In genomic region chr6:63640062-63640461, GRCh38 we compare ENCODE assay signal across 13 cellular contexts. TPM values are rescaled to one million over a fixed set of nuclear protein-coding genes. Genes with fewer than 3 reads are reported as not detected.
A peak's percentile ranks its signal among the peaks of the same experiment; 100 is the strongest.
DNase-seq lines count a peak whose midpoint lies in the region; ATAC-seq and TF ChIP-seq lines count a peak whose summit lies in the region.
"Had no signal": no experiment of that assay in that cellular context is flagged by ENCODE, and none has a peak within 500 bp of the region (broad histone marks: within the 10 kb centered on the region; RNA-seq: fewer than 3 reads in every experiment).

No MANE protein-coding gene starts in this region.

- intact Hi-C loops in head of caudate nucleus (cut with DNase I), result no loop called here

- no peak overlapping the region for H3K14ac ChIP-seq in trophoblast cell (ENCODE audit: low read length)

- no peak overlapping the region for H3K23ac ChIP-seq in trophoblast cell (ENCODE audit: low read length)

- H3K4me3 ChIP-seq in choroid plexus epithelial cell (ENCODE audit: low read depth, low read length) (no peak overlapping the region), trophoblast cell (ENCODE audit: low read depth, low read length) (no peak overlapping the region)
- H3K4me3 ChIP-seq: cardiac muscle cell, heart right ventricle, ovary had no signal

- no peak overlapping the region for H2BK12ac ChIP-seq in trophoblast cell (ENCODE audit: low read length)

- H3K27me3 Mint-ChIP-seq in IgD-negative memory B cell, result no peaks in the 10 kb centered on the region

- H3K9me3 ChIP-seq in trophoblast cell (ENCODE audit: insufficient read depth, low read depth, low read length), result no peaks in the 10 kb centered on the region
- H3K9me3 ChIP-seq: heart right ventricle, ovary had no signal

- no peak overlapping the region for H4K8ac ChIP-seq in trophoblast cell (ENCODE audit: low read depth, low read length)

- H2AK5ac ChIP-seq in trophoblast cell (ENCODE audit: low read length), result no peak overlapping the region

- peaks cover 50 to 61% (median 53%) of the 10 kb centered on the region in 3 donors for H3K4me1 Mint-ChIP-seq in IgD-negative memory B cell

- no peak overlapping the region for H3K27ac ChIP-seq in trophoblast cell (ENCODE audit: low read depth, low read length)
- H3K27ac ChIP-seq: cardiac muscle cell, heart right ventricle, ovary had no signal

- H3K4me3 Mint-ChIP-seq in IgD-negative memory B cell, result peak overlapping the region in 3 of 4 donors; percentile 19 to 75 (median 23)

- peak overlapping the region in 1 of 3 donors; percentile 22 for H3K27ac Mint-ChIP-seq in IgD-negative memory B cell

- H3K9ac ChIP-seq in trophoblast cell (ENCODE audit: low read length), result no peak overlapping the region

- no peak overlapping the region for H2BK120ac ChIP-seq in trophoblast cell (ENCODE audit: insufficient read depth, low read length, poor library complexity)

- H3K36me3 ChIP-seq in trophoblast cell (ENCODE audit: control insufficient read depth in 1 of 2, insufficient read depth in 2 of 2, low read length in 2 of 2), result no peaks in the 10 kb centered on the region
- H3K36me3 ChIP-seq: cardiac muscle cell, ovary had no signal

- no peak overlapping the region for H3K18ac ChIP-seq in trophoblast cell (ENCODE audit: low read length)

- peak overlapping the region; percentile 80 for H3K4ac ChIP-seq in trophoblast cell (ENCODE audit: low read depth, low read length)

- no peak for ATAC-seq in GM21528 (IDR thresholded peaks at IDR 0.05; ENCODE audit: low FRiP score, unreplicated experiment)
- ATAC-seq: Right ventricle myocardium inferior had no signal

- peak; percentile 17 for DNase-seq in Daoy (ENCODE audit: low read depth)
- peak; percentile 56 for DNase-seq in choroid plexus epithelial cell (ENCODE audit: low read depth)
- DNase-seq in trophoblast cell, result no peak
- no peak for DNase-seq in midbrain (lab: John Stamatoyannopoulos, UW)
- no peak for DNase-seq in head of caudate nucleus
- DNase-seq: activated CD4-positive, alpha-beta T cell treated with anti-CD3 and anti-CD28 coated beads, Interleukin-2, amount 50 U/mL, for 48 hours; heart right ventricle; NCI-H1436; ovary had no signal

- H3K9me3 Mint-ChIP-seq in IgD-negative memory B cell, result no peaks in the 10 kb centered on the region

- no peak overlapping the region for H3K4me2 ChIP-seq in trophoblast cell (ENCODE audit: low read length)

- peaks cover 10% of the 10 kb centered on the region for H3K79me1 ChIP-seq in trophoblast cell (ENCODE audit: low read length)

- no peaks in the 10 kb centered on the region for H3K27me3 ChIP-seq in trophoblast cell (ENCODE audit: insufficient read depth, low read length)
- H3K27me3 ChIP-seq: cardiac muscle cell, heart right ventricle, ovary had no signal

- H3K36me3 Mint-ChIP-seq in IgD-negative memory B cell, result no peaks in the 10 kb centered on the region

- H3K4me1 ChIP-seq in trophoblast cell (ENCODE audit: control insufficient read depth in 1 of 2, insufficient read depth in 2 of 2, low read length in 2 of 2), result peaks cover 0 to 2% of the 10 kb centered on the region in 2 experiments

- WGBS in trophoblast cell (ENCODE audit: extremely low coverage, insufficient coverage, insufficient read length), result no CpG with 5 or more reads among the region's 2 CpGs

- TF ChIP-seq CTCF in choroid plexus epithelial cell (conservative IDR thresholded peaks at IDR 0.05; ENCODE audit: low read depth, low read length), result no peak

- peaks cover 7% of the 10 kb centered on the region for H3K79me2 ChIP-seq in trophoblast cell (ENCODE audit: control insufficient read depth, insufficient read depth, low read length, poor library complexity)

- no peak overlapping the region for H2AFZ ChIP-seq in trophoblast cell (ENCODE audit: insufficient read depth, low read length, poor library complexity)

- H2BK5ac ChIP-seq in trophoblast cell (ENCODE audit: low read depth, low read length, poor library complexity), result no peak overlapping the region

- H4K91ac ChIP-seq in trophoblast cell (ENCODE audit: low read depth, low read length), result no peak overlapping the region

- no peak overlapping the region for H4K12ac ChIP-seq in trophoblast cell (ENCODE audit: low read depth, low read length)

RNA-seq across cellular contexts. Expression of gene PHF3, which starts 4.5 kb away (rescaled TPM):
- 43.5 and 60.5 TPM in 2 replicates for total RNA-seq in Daoy (2014; rRNA removed; shearing (Covaris generic))
- 36.6 TPM for polyA plus RNA-seq in IgD-negative memory B cell
- polyA plus RNA-seq in trophoblast cell (2013), result 19.7 and 21.5 TPM in 2 replicates

Comparison
In these comparisons a context has a peak if more than half of its experiments do, and no peak if none do; other contexts are left out.
1. DNase-seq: peak in Daoy (single experiment) and choroid plexus epithelial cell (single experiment); none in trophoblast cell (0 of 2), midbrain (single experiment) and head of caudate nucleus (0 of 42).